18 cellular contexts compared by ENCODE assay signal in genomic region chr2:232976666-232977437, GRCh38. TPM values are rescaled to one million over a fixed set of nuclear protein-coding genes. Genes with fewer than 3 reads are reported as not detected.
DNase-seq lines count a peak whose midpoint lies in the region; TF ChIP-seq lines count a peak whose summit lies in the region.
"Had no signal": no experiment of that assay in that cellular context is flagged by ENCODE, and none has a peak within 500 bp of the region (broad histone marks: within the 10 kb centered on the region; RNA-seq: fewer than 3 reads in every experiment).

No MANE protein-coding gene starts in this region.

- H3K4me3 ChIP-seq in stomach: no peak overlapping the region
- H3K4me3 ChIP-seq: GM23338 had no signal

- H3K9me3 Mint-ChIP-seq in chondrocyte (ENCODE audit: low read depth) (no peaks in the 10 kb centered on the region), type B pancreatic cell (no peaks in the 10 kb centered on the region)
- H3K9me3 Mint-ChIP-seq: GM23338 had no signal

- H3K4me1 Mint-ChIP-seq in chondrocyte (ENCODE audit: low read depth): peaks cover 7% of the 10 kb centered on the region
- peaks cover 13% of the 10 kb centered on the region for H3K4me1 Mint-ChIP-seq in type B pancreatic cell (ENCODE audit: unreplicated experiment)
- H3K4me1 Mint-ChIP-seq: CD14-positive monocyte had no signal

- H3K36me3 Mint-ChIP-seq in chondrocyte (ENCODE audit: low read depth) (no peaks in the 10 kb centered on the region), type B pancreatic cell (no peaks in the 10 kb centered on the region)
- H3K36me3 Mint-ChIP-seq: CD14-positive monocyte; CD8-positive, alpha-beta T cell had no signal

- TF ChIP-seq CTCF in chondrocyte (IDR thresholded peaks at IDR 0.05): no peak
- TF ChIP-seq CTCF in type B pancreatic cell (conservative IDR thresholded peaks at IDR 0.05): no peak
- no peak for TF ChIP-seq CTCF in stomach (IDR thresholded peaks at IDR 0.05)

- peaks cover 0 to 9% (median 3%) of the 10 kb centered on the region in 4 donors for H3K4me1 ChIP-seq in stomach
- H3K4me1 ChIP-seq: BE2C had no signal

- H3K36me3 ChIP-seq in stomach: peaks cover 0 to 4% (median 0%) of the 10 kb centered on the region in 4 donors
- H3K36me3 ChIP-seq: BE2C had no signal

- H3K4me3 Mint-ChIP-seq in chondrocyte (ENCODE audit: unreplicated experiment) (no peak overlapping the region), type B pancreatic cell (no peak overlapping the region)
- H3K4me3 Mint-ChIP-seq: CD14-positive monocyte; CD8-positive, alpha-beta T cell; GM23338 had no signal

- no peak for TF ChIP-seq EP300 in stomach (IDR thresholded peaks at IDR 0.05)

- WGBS in stomach, 5 donors: 79 to 92% (median 82%) methylated on average over 14 to 20 of the region's 20 CpGs

- H3K27me3 ChIP-seq in stomach: peaks cover 0 to 26% (median 0%) of the 10 kb centered on the region in 3 donors

- H3K27me3 Mint-ChIP-seq in chondrocyte (ENCODE audit: low read depth) (peaks cover 3% of the 10 kb centered on the region), type B pancreatic cell (no peaks in the 10 kb centered on the region)

- H3K27ac ChIP-seq in stomach: no peak overlapping the region
- H3K27ac ChIP-seq: HL-60 had no signal

- H3K27ac Mint-ChIP-seq in chondrocyte (ENCODE audit: unreplicated experiment) (no peak overlapping the region), type B pancreatic cell (no peak overlapping the region)
- H3K27ac Mint-ChIP-seq: CD8-positive, alpha-beta T cell; GM23338 had no signal

- intact Hi-C loops in stomach (cut with DNase I; ENCODE audit: low total_unique reads): no loop called here

- DNase-seq in activated CD8-positive, alpha-beta memory T cell treated with anti-CD3 and anti-CD28 coated beads, Interleukin-2, amount 50 U/mL, for 48 hours: peak; percentile 30
- DNase-seq in activated CD8-positive, alpha-beta memory T cell treated with anti-CD3 and anti-CD28 coated beads, Interleukin-2, amount 50 U/mL, for 4 hours: no peak
- DNase-seq in chondrocyte (ENCODE audit: low spot score) (peak; percentile 56), mesenteric fat pad (ENCODE audit: low spot score) (peak; percentile 53), type B pancreatic cell (ENCODE audit: extremely low spot score, unreplicated experiment) (peak; percentile 48), stomach (no peak), A172 (ENCODE audit: low spot score) (no peak), NCI-H82 treated with DMSO at 0.1 percent for 48 hours (lab: John Stamatoyannopoulos, UW; ENCODE audit: unreplicated experiment) (no peak)
- DNase-seq: BE2C, COR-L47, DMS153, DMS79 treated with DMSO at 0.1 percent for 48 hours, EL, H7 had no signal

- no peaks in the 10 kb centered on the region for H3K9me3 ChIP-seq in stomach
- H3K9me3 ChIP-seq: BE2C had no signal

- no peak for TF ChIP-seq POLR2A in stomach (IDR thresholded peaks at IDR 0.05)

RNA-seq across cellular contexts. Expression of gene NGEF, which starts 36.2 kb away (rescaled TPM):
- 0.10 to 0.46 TPM in 2 of 3 replicates, not detected in the other for total RNA-seq in chondrocyte
- total RNA-seq in mesenteric fat pad: 0.35 TPM
- 20.7 and 77.3 TPM in 2 replicates for total RNA-seq in type B pancreatic cell (ENCODE audit: low replicate concordance)
- total RNA-seq in stomach: 10 to 100 TPM in 3 of 5 donors, 1 to 10 TPM in 2; 4.2 to 30.9 (median 16.9) TPM
- polyA plus RNA-seq in stomach: 1 to 10 TPM; 2.6 to 4.2 (median 3.5) TPM
- 33.3 and 37.5 TPM in 2 replicates for total RNA-seq in A172 (2014; rRNA removed; shearing (Covaris generic))
- total RNA-seq: CD8-positive, alpha-beta T cell had no signal
- polyA plus RNA-seq: CD14-positive monocyte had no signal

RNA-seq across cellular contexts. Expression of gene NEU2, which starts 55.6 kb away (rescaled TPM):
- total RNA-seq in chondrocyte (not detected in 3 replicates), mesenteric fat pad (not detected), type B pancreatic cell (ENCODE audit: low replicate concordance) (0.33 TPM in 1 of 2 replicates, not detected in the other), stomach (not detected)
- polyA plus RNA-seq in stomach: not detected
- not detected in 2 replicates for total RNA-seq in A172 (2014; rRNA removed; shearing (Covaris generic))
- total RNA-seq: CD8-positive, alpha-beta T cell; GM23338; H7 had no signal
- polyA plus RNA-seq: CD14-positive monocyte, GM23338 had no signal

Comparison
In these comparisons a context has a peak if more than half of its experiments do, and no peak if none do; other contexts are left out.
1. DNase-seq: peak in activated CD8-positive, alpha-beta memory T cell treated with anti-CD3 and anti-CD28 coated beads, Interleukin-2, amount 50 U/mL, for 48 hours (single experiment), chondrocyte (single experiment), mesenteric fat pad (single experiment) and type B pancreatic cell (single experiment); none in activated CD8-positive, alpha-beta memory T cell treated with anti-CD3 and anti-CD28 coated beads, Interleukin-2, amount 50 U/mL, for 4 hours (single experiment), stomach (single experiment), A172 (single experiment) and NCI-H82 treated with DMSO at 0.1 percent for 48 hours (single experiment).